29 cellular contexts compared by ENCODE assay signal in the genomic region with DNA sequence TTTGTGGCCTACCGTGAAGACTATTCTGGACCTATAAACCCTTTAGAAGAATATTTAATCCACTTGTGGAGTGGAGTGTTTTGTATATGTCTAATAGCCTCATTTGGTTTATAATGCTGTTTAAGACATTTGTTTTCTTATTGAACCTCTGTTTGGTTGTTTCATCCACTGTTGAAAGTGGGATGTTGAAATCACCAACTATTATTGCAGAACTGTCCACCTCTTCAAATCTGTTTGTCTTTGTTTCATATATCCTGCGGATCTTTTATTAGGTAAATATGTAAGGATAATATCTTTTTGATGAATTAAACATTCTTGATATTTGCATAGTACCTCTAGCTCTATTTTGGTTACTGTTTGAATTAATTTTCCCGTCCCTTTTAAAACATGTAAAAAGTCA. TPM values are rescaled to one million over a fixed set of nuclear protein-coding genes. Genes with fewer than 3 reads are reported as not detected.
"Had no signal": no experiment of that assay in that cellular context is flagged by ENCODE, and none has a peak within 500 bp of the region (broad histone marks: within the 10 kb centered on the region; RNA-seq: fewer than 3 reads in every experiment).

No MANE protein-coding gene starts in this region.

- H3K27me3 Mint-ChIP-seq: naive B cell; stimulated activated naive B cell treated with anti-CD40 and anti-IgM and Interleukin-4, amounts not matched to agents 10 μg/mL and 1 μg/mL and 100 μg/mL, for 72 hours; stimulated activated naive CD8-positive, alpha-beta T cell treated with anti-CD3 and anti-CD28 coated beads, Interleukin-15, amount 100 ng/mL, for 72 hours had no signal

- H3K9me3 ChIP-seq: testis, upper lobe of right lung, vagina had no signal

- H3K9me3 Mint-ChIP-seq: stimulated activated naive CD8-positive, alpha-beta T cell treated with anti-CD3 and anti-CD28 coated beads, Interleukin-15, amount 100 ng/mL, for 72 hours had no signal

- H3K4me3 Mint-ChIP-seq: naive B cell; nephron; stimulated activated naive B cell treated with anti-CD40 and anti-IgM and Interleukin-4, amounts not matched to agents 10 μg/mL and 1 μg/mL and 100 μg/mL, for 72 hours; stimulated activated naive CD8-positive, alpha-beta T cell treated with anti-CD3 and anti-CD28 coated beads, Interleukin-15, amount 100 ng/mL, for 72 hours had no signal

- H3K27ac Mint-ChIP-seq: nephron; stimulated activated naive B cell treated with anti-CD40 and anti-IgM and Interleukin-4, amounts not matched to agents 10 μg/mL and 1 μg/mL and 100 μg/mL, for 72 hours; stimulated activated naive CD8-positive, alpha-beta T cell treated with anti-CD3 and anti-CD28 coated beads, Interleukin-15, amount 100 ng/mL, for 72 hours had no signal

- H3K36me3 Mint-ChIP-seq: naive B cell; stimulated activated naive B cell treated with anti-CD40 and anti-IgM and Interleukin-4, amounts not matched to agents 10 μg/mL and 1 μg/mL and 100 μg/mL, for 72 hours had no signal

- H3K27me3 ChIP-seq: esophagus squamous epithelium, foreskin keratinocyte, spleen, testis, tibial nerve, upper lobe of right lung, vagina had no signal

- H3K4me3 ChIP-seq: esophagus squamous epithelium, lung, psoas muscle, spleen, testis, tibial nerve, upper lobe of right lung, vagina had no signal

- DNase-seq: dermis blood vessel endothelial cell; esophagus squamous epithelium; foreskin keratinocyte; hippocampal formation; left colon; left ventricle myocardium superior; mesenchymal stem cell; naive B cell; psoas muscle; retina; spleen; stimulated activated CD4-positive, alpha-beta T cell treated with anti-CD3 and anti-CD28 coated beads, Interleukin-15, amount 100 ng/mL, for 24 hours; stimulated activated CD4-positive, alpha-beta T cell treated with anti-CD3 and anti-CD28 coated beads, Interleukin-1b, Interleukin-23, amount 100 ng/mL, for 48 hours; stimulated activated CD4-positive, alpha-beta T cell treated with anti-CD3 and anti-CD28 coated beads, Interleukin-4, amount 100 ng/mL, for 24 hours; stimulated activated naive B cell treated with anti-CD40 and anti-IgM and Interleukin-4, amounts not matched to agents 10 μg/mL and 1 μg/mL and 100 μg/mL, for 72 hours; stimulated activated naive CD8-positive, alpha-beta T cell treated with anti-CD3 and anti-CD28 coated beads, Interleukin-15, amount 100 ng/mL, for 72 hours; testis; upper lobe of right lung had no signal

- H3K36me3 ChIP-seq: esophagus squamous epithelium, spleen, tibial nerve, upper lobe of right lung, vagina had no signal

- H3K27ac ChIP-seq: esophagus squamous epithelium, foreskin keratinocyte, parathyroid adenoma, psoas muscle, testis, tibial nerve, upper lobe of right lung, vagina had no signal

- ATAC-seq: foreskin keratinocyte; left colon; left ventricle myocardium superior; psoas muscle; sciatic nerve; stimulated activated naive B cell treated with anti-CD40 and anti-IgM and Interleukin-4, amounts not matched to agents 10 μg/mL and 1 μg/mL and 100 μg/mL, for 72 hours; stimulated activated naive CD8-positive, alpha-beta T cell treated with anti-CD3 and anti-CD28 coated beads, Interleukin-15, amount 100 ng/mL, for 72 hours; upper lobe of right lung had no signal

- H3K4me1 Mint-ChIP-seq: naive B cell, nephron had no signal

- H3K4me1 ChIP-seq: esophagus squamous epithelium, foreskin keratinocyte, parathyroid adenoma, psoas muscle, testis, tibial nerve, upper lobe of right lung, vagina had no signal

RNA-seq across cellular contexts. Expression of gene XKR3, which starts 49.1 kb away (rescaled TPM):
- total RNA-seq: dermis blood vessel endothelial cell, epithelial cell of proximal tubule, esophagus squamous epithelium, foreskin keratinocyte, kidney epithelial cell, left colon, left ventricle myocardium superior, lung, omental fat pad, psoas muscle, sciatic nerve, skeletal muscle tissue, spleen, subcutaneous adipose tissue, tibial nerve, upper lobe of right lung, vagina had no signal
- polyA plus RNA-seq: foreskin keratinocyte, psoas muscle had no signal
